ENCODE assay signal across 10 cellular contexts in the genomic region with DNA sequence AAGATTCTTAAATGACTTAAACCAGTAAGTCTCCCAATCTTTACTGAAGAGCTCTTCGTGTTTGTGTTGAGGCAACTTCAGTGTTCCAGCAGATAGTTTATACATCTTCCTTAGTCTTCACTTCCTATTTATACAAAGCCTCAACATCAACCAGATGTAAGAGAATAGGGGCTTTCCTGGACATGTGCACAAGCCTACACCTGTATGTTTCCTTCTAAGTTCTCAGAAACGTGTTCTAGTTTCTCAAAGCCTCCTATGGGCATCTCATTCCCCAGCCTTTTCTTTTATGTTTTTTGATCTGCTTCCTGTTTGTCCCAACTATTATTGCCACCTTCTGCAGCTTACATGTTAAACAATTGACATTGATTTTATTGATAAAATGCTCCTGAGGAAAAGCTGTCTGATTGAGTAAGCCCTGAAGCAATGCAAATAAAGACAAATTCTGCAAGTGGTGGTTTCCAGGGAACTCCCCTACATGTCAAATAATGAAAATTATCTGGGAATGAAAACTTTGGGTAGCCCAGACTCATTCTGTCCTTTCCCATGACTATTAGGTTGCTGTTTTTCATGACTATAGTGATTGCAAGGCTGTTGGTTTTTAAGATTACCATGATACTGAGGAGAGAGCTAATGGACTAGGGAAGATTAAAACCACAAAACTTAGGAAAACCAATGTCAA.
DNase-seq lines count a peak whose midpoint lies in the region; ATAC-seq and FAIRE-seq lines count a peak whose summit lies in the region.
"Had no signal": no experiment of that assay in that cellular context is flagged by ENCODE, and none has a peak within 500 bp of the region (broad histone marks: within the 10 kb centered on the region; RNA-seq: fewer than 3 reads in every experiment).

No MANE protein-coding gene starts in this region.

- no peaks in the 10 kb centered on the region for H3K36me3 Mint-ChIP-seq in activated T-helper 17 cell treated with anti-CD3 and anti-CD28 coated beads, Interleukin-2, amount 50 U/mL, for 72 hours (ENCODE audit: low read depth)

- H3K27ac Mint-ChIP-seq in activated T-helper 17 cell treated with anti-CD3 and anti-CD28 coated beads, Interleukin-2, amount 50 U/mL, for 72 hours, result peak overlapping the region; percentile 83

- H3K4me1 Mint-ChIP-seq in activated T-helper 17 cell treated with anti-CD3 and anti-CD28 coated beads, Interleukin-2, amount 50 U/mL, for 72 hours, result peaks cover 23% of the 10 kb centered on the region

- ATAC-seq in GM19452 (IDR thresholded peaks at IDR 0.05; ENCODE audit: unreplicated experiment), result peak; percentile 60
- ATAC-seq in HG02973 (IDR thresholded peaks at IDR 0.05; ENCODE audit: unreplicated experiment), result peak; percentile 64
- ATAC-seq in activated T-helper 17 cell treated with anti-CD3 and anti-CD28 coated beads, Interleukin-2, amount 50 U/mL, for 72 hours (replicated peaks), result peak; percentile 77
- ATAC-seq in sciatic nerve, result no peak

- DNase-seq in GM18507 (ENCODE audit: extremely low spot score, insufficient read length, low read depth) (no peak), sciatic nerve (ENCODE audit: low spot score) (no peak), caudate nucleus (lab: John Stamatoyannopoulos, UW) (no peak)
- no peak for DNase-seq in stimulated activated naive CD4-positive, alpha-beta T cell treated with Interleukin-2 at 50 U/mL for 16 hours (lab: John Stamatoyannopoulos, UW)
- DNase-seq in activated CD8-positive, alpha-beta memory T cell treated with anti-CD3 and anti-CD28 coated beads, Interleukin-2, amount 50 U/mL, for 4 hours, result no peak
- DNase-seq: effector CD8-positive, alpha-beta T cell; NCI-H69 had no signal

- H3K4me3 Mint-ChIP-seq in activated T-helper 17 cell treated with anti-CD3 and anti-CD28 coated beads, Interleukin-2, amount 50 U/mL, for 72 hours, result peak overlapping the region; percentile 49

- H3K27me3 Mint-ChIP-seq in activated T-helper 17 cell treated with anti-CD3 and anti-CD28 coated beads, Interleukin-2, amount 50 U/mL, for 72 hours, result no peaks in the 10 kb centered on the region

- no peak overlapping the region for H3K27ac ChIP-seq in caudate nucleus (ENCODE audit: low read depth, low read length)

- peak; percentile 60 for FAIRE-seq in GM18507 (lab: Jason Lieb, UNC)

- H3K9me3 Mint-ChIP-seq in activated T-helper 17 cell treated with anti-CD3 and anti-CD28 coated beads, Interleukin-2, amount 50 U/mL, for 72 hours, result peaks cover 5% of the 10 kb centered on the region

- intact Hi-C loops in sciatic nerve (cut with DNase I), result no loop called here
